In genomic region chr10:47165711-47166404, GRCh38 we compare ENCODE assay signal across 8 cellular contexts.
DNase-seq lines count a peak whose midpoint lies in the region; ATAC-seq and TF ChIP-seq lines count a peak whose summit lies in the region.

No MANE protein-coding gene starts in this region.

- intact Hi-C loops in Calu3 (cut with micrococcal nuclease; ENCODE audit: unreplicated experiment) = no loop called here
- intact Hi-C loops in lower lobe of right lung (cut with DNase I) = no loop called here

- no peaks in the 10 kb centered on the region for H3K36me3 ChIP-seq in lower lobe of right lung

- H3K4me1 ChIP-seq in lower lobe of right lung = peaks cover 32% of the 10 kb centered on the region

- BruUV-seq in Calu3 (replicated peaks; lab: Mats Ljungman, UMichigan) = no TSS peak

- TF ChIP-seq CTCF in Calu3 (IDR thresholded peaks at IDR 0.05; ENCODE audit: unreplicated experiment) (no peak), WTC11 (IDR thresholded peaks at IDR 0.05) (no peak), lower lobe of right lung (IDR thresholded peaks at IDR 0.05) (no peak), GM13977 (IDR thresholded peaks at IDR 0.05; ENCODE audit: extremely low read depth, insufficient read depth, missing control alignments) (no peak)

- peak; percentile 39 for ATAC-seq in WTC11
- peak; percentile 80 to 87 for ATAC-seq in lower lobe of right lung
- ATAC-seq in stimulated activated effector memory CD8-positive, alpha-beta T cell treated with anti-CD3 and anti-CD28 coated beads, Interleukin-12 subunit alpha, Interleukin-12 subunit beta, amount 100 ng/mL, for 72 hours = peak; percentile 54
- no peak for ATAC-seq in HG03439 (IDR thresholded peaks at IDR 0.05; ENCODE audit: unreplicated experiment)

- H3K4me1 Mint-ChIP-seq in Calu3 (ENCODE audit: low read depth, unreplicated experiment) = peaks cover 44% of the 10 kb centered on the region
- peaks cover 2% of the 10 kb centered on the region; the same call in 1 of the 2 replicates for H3K4me1 Mint-ChIP-seq in WTC11
- peaks cover 6% of the 10 kb centered on the region for H3K4me1 Mint-ChIP-seq in stimulated activated effector memory CD8-positive, alpha-beta T cell treated with anti-CD3 and anti-CD28 coated beads, Interleukin-12 subunit alpha, Interleukin-12 subunit beta, amount 100 ng/mL, for 72 hours

- no peaks in the 10 kb centered on the region for H3K27me3 ChIP-seq in lower lobe of right lung (ENCODE audit: low read depth)

- DNase-seq in Calu3 = peak; percentile 42
- no peak for DNase-seq in WTC11 (ENCODE audit: low spot score)
- peak; percentile 39 for DNase-seq in central memory CD4-positive, alpha-beta T cell
- peak; percentile 80 for DNase-seq in lower lobe of right lung
- DNase-seq in stimulated activated effector memory CD8-positive, alpha-beta T cell treated with anti-CD3 and anti-CD28 coated beads, Interleukin-12 subunit alpha, Interleukin-12 subunit beta, amount 100 ng/mL, for 72 hours (ENCODE audit: low spot score in 2 of 2) = peak in 1 of 2 donors; percentile 50
- DNase-seq in GM13977 (ENCODE audit: low spot score) = no peak
- no peak for DNase-seq in NCI-H1105 treated with DMSO at 0.1 percent for 48 hours (lab: John Stamatoyannopoulos, UW)

- peak overlapping the region; percentile 81 for H3K27ac ChIP-seq in lower lobe of right lung

- H3K36me3 Mint-ChIP-seq in Calu3 (ENCODE audit: insufficient read depth, unreplicated experiment) = peaks cover 15% of the 10 kb centered on the region
- peaks cover 22% of the 10 kb centered on the region for H3K36me3 Mint-ChIP-seq in WTC11
- H3K36me3 Mint-ChIP-seq in stimulated activated effector memory CD8-positive, alpha-beta T cell treated with anti-CD3 and anti-CD28 coated beads, Interleukin-12 subunit alpha, Interleukin-12 subunit beta, amount 100 ng/mL, for 72 hours = no peaks in the 10 kb centered on the region

- in situ Hi-C loops in GM13977 (cut with MboI; ENCODE audit: low pct_unique_long_range_greater_than_20kb, low sequenced_read_pairs, unreplicated experiment) = no loop called here

- peak overlapping the region; percentile 35 for H3K4me3 ChIP-seq in lower lobe of right lung

- H3K4me3 Mint-ChIP-seq in Calu3 (ENCODE audit: low read depth, unreplicated experiment) (peak overlapping the region; percentile 51), WTC11 (no peak overlapping the region)
- peak overlapping the region; percentile 44 for H3K4me3 Mint-ChIP-seq in stimulated activated effector memory CD8-positive, alpha-beta T cell treated with anti-CD3 and anti-CD28 coated beads, Interleukin-12 subunit alpha, Interleukin-12 subunit beta, amount 100 ng/mL, for 72 hours

- H3K27ac Mint-ChIP-seq in Calu3 (ENCODE audit: unreplicated experiment) = peak overlapping the region; percentile 73
- no peak overlapping the region for H3K27ac Mint-ChIP-seq in WTC11
- H3K27ac Mint-ChIP-seq in stimulated activated effector memory CD8-positive, alpha-beta T cell treated with anti-CD3 and anti-CD28 coated beads, Interleukin-12 subunit alpha, Interleukin-12 subunit beta, amount 100 ng/mL, for 72 hours = peak overlapping the region; percentile 54

- H3K27me3 Mint-ChIP-seq in Calu3 (ENCODE audit: unreplicated experiment) = no peaks in the 10 kb centered on the region
- no peaks in the 10 kb centered on the region; the same call in 1 of the 2 replicates for H3K27me3 Mint-ChIP-seq in WTC11 (ENCODE audit: low read depth)

- CTCF ChIA-PET in Calu3 (lab: Charles Lee) = interaction anchor here (1.2 kb wide), 1 partner anchor 118 kb away, joined by 7 read pairs; no protein-coding TSS in a partner anchor
- CTCF ChIA-PET in WTC11 (lab: Charles Lee) = no interaction called here

- H3K9me3 ChIP-seq in lower lobe of right lung = no peaks in the 10 kb centered on the region

- no peaks in the 10 kb centered on the region for H3K9me3 Mint-ChIP-seq in Calu3 (ENCODE audit: low read depth, unreplicated experiment)
- peaks cover 36% of the 10 kb centered on the region for H3K9me3 Mint-ChIP-seq in WTC11
- peaks cover 2% of the 10 kb centered on the region for H3K9me3 Mint-ChIP-seq in stimulated activated effector memory CD8-positive, alpha-beta T cell treated with anti-CD3 and anti-CD28 coated beads, Interleukin-12 subunit alpha, Interleukin-12 subunit beta, amount 100 ng/mL, for 72 hours

- POLR2A ChIA-PET in WTC11 (lab: Charles Lee) = no interaction called here

TF ChIP-seq in WTC11, 78 proteins besides CTCF, POLR2A, EP300 and RAD21:
- no peak for TF ChIP-seq USF1 (CRISPR knock-in tag; IDR thresholded peaks at IDR 0.05)
- TF ChIP-seq ELF4 (CRISPR knock-in tag; IDR thresholded peaks at IDR 0.05; ENCODE audit: low read depth) = no peak
- no peak for TF ChIP-seq PRRX2 (CRISPR knock-in tag; IDR thresholded peaks at IDR 0.05)
- no peak for TF ChIP-seq CBFB (CRISPR knock-in tag; IDR thresholded peaks at IDR 0.05; ENCODE audit: low read depth)
- no peak for TF ChIP-seq ZNF138 (CRISPR knock-in tag; conservative IDR thresholded peaks at IDR 0.05)
- no peak for TF ChIP-seq JAZF1 (CRISPR knock-in tag; IDR thresholded peaks at IDR 0.05)
- TF ChIP-seq EMX1 (CRISPR knock-in tag; IDR thresholded peaks at IDR 0.05) = no peak
- TF ChIP-seq GTF2I (CRISPR knock-in tag; conservative IDR thresholded peaks at IDR 0.05) = no peak
- TF ChIP-seq FOXK1 (CRISPR knock-in tag; IDR thresholded peaks at IDR 0.05) = no peak
- TF ChIP-seq RELA (CRISPR knock-in tag; IDR thresholded peaks at IDR 0.05; ENCODE audit: borderline replicate concordance) = no peak
- TF ChIP-seq SMAD4 (CRISPR knock-in tag; IDR thresholded peaks at IDR 0.05) = no peak
- no peak for TF ChIP-seq NFE2L1 (CRISPR knock-in tag; IDR thresholded peaks at IDR 0.05)
- TF ChIP-seq HMGA2 (CRISPR knock-in tag; IDR thresholded peaks at IDR 0.05) = no peak
- no peak for TF ChIP-seq SP1 (CRISPR knock-in tag; conservative IDR thresholded peaks at IDR 0.05)
- TF ChIP-seq, protein P1, sequence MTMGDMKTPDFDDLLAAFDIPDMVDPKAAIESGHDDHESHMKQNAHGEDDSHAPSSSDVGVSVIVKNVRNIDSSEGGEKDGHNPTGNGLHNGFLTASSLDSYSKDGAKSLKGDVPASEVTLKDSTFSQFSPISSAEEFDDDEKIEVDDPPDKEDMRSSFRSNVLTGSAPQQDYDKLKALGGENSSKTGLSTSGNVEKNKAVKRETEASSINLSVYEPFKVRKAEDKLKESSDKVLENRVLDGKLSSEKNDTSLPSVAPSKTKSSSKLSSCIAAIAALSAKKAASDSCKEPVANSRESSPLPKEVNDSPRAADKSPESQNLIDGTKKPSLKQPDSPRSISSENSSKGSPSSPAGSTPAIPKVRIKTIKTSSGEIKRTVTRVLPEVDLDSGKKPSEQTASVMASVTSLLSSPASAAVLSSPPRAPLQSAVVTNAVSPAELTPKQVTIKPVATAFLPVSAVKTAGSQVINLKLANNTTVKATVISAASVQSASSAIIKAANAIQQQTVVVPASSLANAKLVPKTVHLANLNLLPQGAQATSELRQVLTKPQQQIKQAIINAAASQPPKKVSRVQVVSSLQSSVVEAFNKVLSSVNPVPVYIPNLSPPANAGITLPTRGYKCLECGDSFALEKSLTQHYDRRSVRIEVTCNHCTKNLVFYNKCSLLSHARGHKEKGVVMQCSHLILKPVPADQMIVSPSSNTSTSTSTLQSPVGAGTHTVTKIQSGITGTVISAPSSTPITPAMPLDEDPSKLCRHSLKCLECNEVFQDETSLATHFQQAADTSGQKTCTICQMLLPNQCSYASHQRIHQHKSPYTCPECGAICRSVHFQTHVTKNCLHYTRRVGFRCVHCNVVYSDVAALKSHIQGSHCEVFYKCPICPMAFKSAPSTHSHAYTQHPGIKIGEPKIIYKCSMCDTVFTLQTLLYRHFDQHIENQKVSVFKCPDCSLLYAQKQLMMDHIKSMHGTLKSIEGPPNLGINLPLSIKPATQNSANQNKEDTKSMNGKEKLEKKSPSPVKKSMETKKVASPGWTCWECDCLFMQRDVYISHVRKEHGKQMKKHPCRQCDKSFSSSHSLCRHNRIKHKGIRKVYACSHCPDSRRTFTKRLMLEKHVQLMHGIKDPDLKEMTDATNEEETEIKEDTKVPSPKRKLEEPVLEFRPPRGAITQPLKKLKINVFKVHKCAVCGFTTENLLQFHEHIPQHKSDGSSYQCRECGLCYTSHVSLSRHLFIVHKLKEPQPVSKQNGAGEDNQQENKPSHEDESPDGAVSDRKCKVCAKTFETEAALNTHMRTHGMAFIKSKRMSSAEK (CRISPR knock-in tag; IDR thresholded peaks at IDR 0.05; ENCODE audit: borderline replicate concordance) = no peak
- TF ChIP-seq RORB (CRISPR knock-in tag; IDR thresholded peaks at IDR 0.05) = no peak
- TF ChIP-seq, protein P2, sequence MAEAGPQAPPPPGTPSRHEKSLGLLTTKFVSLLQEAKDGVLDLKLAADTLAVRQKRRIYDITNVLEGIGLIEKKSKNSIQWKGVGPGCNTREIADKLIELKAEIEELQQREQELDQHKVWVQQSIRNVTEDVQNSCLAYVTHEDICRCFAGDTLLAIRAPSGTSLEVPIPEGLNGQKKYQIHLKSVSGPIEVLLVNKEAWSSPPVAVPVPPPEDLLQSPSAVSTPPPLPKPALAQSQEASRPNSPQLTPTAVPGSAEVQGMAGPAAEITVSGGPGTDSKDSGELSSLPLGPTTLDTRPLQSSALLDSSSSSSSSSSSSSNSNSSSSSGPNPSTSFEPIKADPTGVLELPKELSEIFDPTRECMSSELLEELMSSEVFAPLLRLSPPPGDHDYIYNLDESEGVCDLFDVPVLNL (CRISPR knock-in tag; IDR thresholded peaks at IDR 0.05; ENCODE audit: borderline replicate concordance, low read depth) = no peak

Comparison
In these comparisons a context has a peak if more than half of its experiments do, and no peak if none do; other contexts are left out.
1. DNase-seq: peak in Calu3 (single experiment), central memory CD4-positive, alpha-beta T cell (single experiment) and lower lobe of right lung (single experiment); none in WTC11 (single experiment), GM13977 (single experiment) and NCI-H1105 treated with DMSO at 0.1 percent for 48 hours (single experiment).